10 cellular contexts compared by ENCODE assay signal in the genomic region with DNA sequence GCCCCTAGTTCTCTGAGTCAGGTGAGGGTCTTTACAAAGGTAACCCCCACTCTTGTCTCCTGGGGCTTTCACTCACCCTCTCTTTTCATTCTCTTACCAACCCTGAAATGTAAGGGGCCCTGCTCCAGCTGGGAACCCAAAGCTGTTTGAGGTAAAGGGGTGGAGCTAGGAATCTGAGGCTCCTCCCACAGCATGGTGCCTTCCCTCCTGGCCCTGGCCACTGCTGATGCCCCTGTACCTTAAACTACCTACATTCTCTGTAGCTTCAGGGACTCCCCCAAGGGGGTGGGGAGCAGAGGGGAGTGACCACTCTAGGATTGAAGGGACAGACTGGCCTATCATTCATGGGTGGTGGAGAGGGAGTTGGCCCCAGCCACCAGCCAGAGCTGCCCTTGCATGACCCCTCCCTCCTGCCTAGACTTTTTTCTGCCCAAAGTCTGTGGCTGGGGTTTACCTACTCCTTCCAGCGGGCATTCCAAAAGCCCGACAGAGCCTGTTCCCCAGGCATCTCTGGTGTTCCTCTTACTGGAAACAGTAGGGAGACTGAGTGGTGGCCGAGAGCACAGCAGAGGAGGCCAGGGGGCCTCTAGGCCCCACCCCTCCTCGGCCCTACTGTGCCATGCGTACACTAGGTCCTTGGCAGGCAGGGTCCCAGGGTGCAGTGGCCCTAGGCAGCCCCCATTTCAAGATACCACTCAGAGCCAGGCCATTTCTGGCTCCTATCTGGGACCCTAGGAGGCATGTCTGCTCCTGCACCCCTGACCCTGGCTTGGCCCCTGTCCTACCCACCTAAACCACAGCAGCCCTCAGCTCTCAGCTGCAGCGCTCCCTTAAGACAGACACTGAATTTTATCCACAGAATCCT. TPM values are rescaled to one million over a fixed set of nuclear protein-coding genes. Genes with fewer than 3 reads are reported as not detected.
DNase-seq lines count a peak whose midpoint lies in the region; ATAC-seq, FAIRE-seq and TF ChIP-seq lines count a peak whose summit lies in the region.
"Had no signal": no experiment of that assay in that cellular context is flagged by ENCODE, and none has a peak within 500 bp of the region (broad histone marks: within the 10 kb centered on the region; RNA-seq: fewer than 3 reads in every experiment).

No MANE protein-coding gene starts in this region.

- BruUV-seq in K562 (replicated peaks; lab: Mats Ljungman, UMichigan) = no TSS peak

- no peak overlapping the region for H3K23ac ChIP-seq in H9 (ENCODE audit: insufficient read length, low read depth, low read length)

- TF ChIP-seq CTCF in H9 (conservative IDR thresholded peaks at IDR 0.05) (no peak), K562 (IDR thresholded peaks at IDR 0.05 in 2 of 3, conservative IDR thresholded peaks at IDR 0.05 in 1 of 3; ENCODE audit: insufficient read depth in 2 of 3, low read depth in 1 of 3, low read length in 3 of 3) (no peak), neural crest cell (conservative IDR thresholded peaks at IDR 0.05) (no peak), omental fat pad (IDR thresholded peaks at IDR 0.05) (no peak), uterus (IDR thresholded peaks at IDR 0.05) (no peak)

- H3K79me2 ChIP-seq in H9 (ENCODE audit: insufficient read depth, low read length) = no peaks in the 10 kb centered on the region
- no peaks in the 10 kb centered on the region for H3K79me2 ChIP-seq in K562 (ENCODE audit: control insufficient read depth, insufficient read depth, low read length)

- intact Hi-C loops in CD4-positive, alpha-beta memory T cell (cut with micrococcal nuclease) = loop anchor here (1.0 kb wide), 2 partner anchors 10 to 43 kb away; a partner anchor contains a TSS
- intact Hi-C loops in K562 (cut with micrococcal nuclease) (loop anchor here (1.0 kb wide), 1 partner anchor 43 kb away; no protein-coding TSS in a partner anchor), uterus (cut with DNase I; ENCODE audit: low total_unique reads) (no loop called here)

- H3K9ac ChIP-seq in H9 (ENCODE audit: extremely low read depth, insufficient read length, low read length) (no peak overlapping the region), K562 (ENCODE audit: insufficient read depth in 1 of 2, low read depth in 2 of 2, low read length in 2 of 2) (peak overlapping the region in 1 of 2 experiments; percentile 65; a peak in 2 of 4 replicates)

- H3K27me3 ChIP-seq in CD4-positive, alpha-beta memory T cell (ENCODE audit: insufficient read depth, low read length) = no peaks in the 10 kb centered on the region
- H3K27me3 ChIP-seq in H9 (ENCODE audit: insufficient read depth, low read length) = no peaks in the 10 kb centered on the region
- H3K27me3 ChIP-seq in K562 (ENCODE audit: control insufficient read depth in 2 of 2, insufficient read depth in 2 of 2, low read length in 2 of 2) = no peaks in the 10 kb centered on the region
- no peaks in the 10 kb centered on the region for H3K27me3 ChIP-seq in uterus
- H3K27me3 ChIP-seq: adrenal gland had no signal

- TF ChIP-seq POLR2A in K562 (conservative IDR thresholded peaks at IDR 0.05) = no peak
- no peak for TF ChIP-seq POLR2A in uterus (IDR thresholded peaks at IDR 0.05)

- H3K4me1 ChIP-seq in CD4-positive, alpha-beta memory T cell (ENCODE audit: insufficient read depth, low read length) = peaks cover 17% of the 10 kb centered on the region
- peaks cover 13% of the 10 kb centered on the region; the same call in 1 of the 2 replicates for H3K4me1 ChIP-seq in H9 (ENCODE audit: insufficient read depth, low read length)
- H3K4me1 ChIP-seq in K562 (replicated peaks in 1 of 2; ENCODE audit: control insufficient read depth in 2 of 2, insufficient read depth in 2 of 2, low read length in 2 of 2) = peaks cover 21 to 48% of the 10 kb centered on the region in 2 experiments
- peaks cover 0 to 9% of the 10 kb centered on the region in 2 donors for H3K4me1 ChIP-seq in uterus

- H3K9me1 ChIP-seq in K562 (ENCODE audit: control insufficient read depth, insufficient read depth, low read length) = no peaks in the 10 kb centered on the region

- peak; percentile 46 for FAIRE-seq in K562 (lab: Jason Lieb, UNC)

- H3K27me3 Mint-ChIP-seq in CD4-positive, alpha-beta memory T cell = no peaks in the 10 kb centered on the region
- H3K27me3 Mint-ChIP-seq in H9 (ENCODE audit: low read depth) (peaks cover 10% of the 10 kb centered on the region), neural crest cell (ENCODE audit: low read depth) (peaks cover 2% of the 10 kb centered on the region)
- H3K27me3 Mint-ChIP-seq: T-cell had no signal

- peak overlapping the region in 3 of 8 donors; percentile 34 to 69 (median 59) for H3K4me3 Mint-ChIP-seq in CD4-positive, alpha-beta memory T cell
- H3K4me3 Mint-ChIP-seq in H9 (peak overlapping the region in 1 of 2 experiments; percentile 63; a peak in 2 of 5 replicates), neural crest cell (peak overlapping the region; percentile 80)
- H3K4me3 Mint-ChIP-seq: dendritic cell treated with granulocyte-macrophage colony-stimulating factor and Interleukin-4, amounts not matched to agents 40 ng/mL and 50 ng/mL, for 4 days had no signal

- H2BK12ac ChIP-seq in H9 (ENCODE audit: insufficient read length, low read depth, low read length) = no peak overlapping the region

- no peak overlapping the region for H4K91ac ChIP-seq in H9 (ENCODE audit: insufficient read length, low read depth, low read length)

- no peak overlapping the region for H4K8ac ChIP-seq in H9 (replicated peaks; ENCODE audit: insufficient read length, low read depth, low read length)

- CTCF ChIA-PET in CD4-positive, alpha-beta memory T cell (lab: Charles Lee; ENCODE audit: partially characterized antibody) = interaction anchor here (0.8 to 1.0 kb wide), 2 partner anchors 40 to 43 kb away, joined by 4 to 7 read pairs; no protein-coding TSS in a partner anchor
- CTCF ChIA-PET in K562 (lab: Yijun Ruan, JAX; ENCODE audit: low intra/inter-chr PET ratio) = interaction anchor here (2.0 kb wide), 1 partner anchor 43 kb away, joined by 21 read pairs; no protein-coding TSS in a partner anchor

- no peak overlapping the region for H4K5ac ChIP-seq in H9 (ENCODE audit: insufficient read length, low read depth, low read length)

- no peak overlapping the region for H3K4me3 ChIP-seq in CD4-positive, alpha-beta memory T cell (ENCODE audit: low read length in 2 of 2)
- no peak overlapping the region for H3K4me3 ChIP-seq in K562
- H3K4me3 ChIP-seq in uterus = no peak overlapping the region
- H3K4me3 ChIP-seq: adrenal gland had no signal

- ATAC-seq in K562 (peak; percentile 15), omental fat pad (ENCODE audit: low FRiP score) (no peak)

- H3K56ac ChIP-seq in H9 (ENCODE audit: insufficient read length, low read depth, low read length) = no peak overlapping the region

- no peak overlapping the region for H2BK120ac ChIP-seq in H9 (ENCODE audit: low read depth, low read length, poor library complexity, severe bottlenecking)

- H2BK20ac ChIP-seq in H9 (ENCODE audit: low read depth, low read length, poor library complexity, severe bottlenecking) = no peak overlapping the region

- H3K9me3 ChIP-seq in CD4-positive, alpha-beta memory T cell (ENCODE audit: control insufficient read depth in 1 of 2, low read length in 2 of 2) = no peaks in the 10 kb centered on the region
- H3K9me3 ChIP-seq in H9 (ENCODE audit: control insufficient read depth, low read depth, low read length) (no peaks in the 10 kb centered on the region), K562 (replicated peaks; ENCODE audit: control insufficient read depth, insufficient read depth, low read depth, low read length) (no peaks in the 10 kb centered on the region), uterus (no peaks in the 10 kb centered on the region)
- H3K9me3 ChIP-seq: adrenal gland had no signal

- no peak overlapping the region for H3T11ph ChIP-seq in H9 (ENCODE audit: low read length)

- POLR2A ChIA-PET in CD4-positive, alpha-beta memory T cell (lab: Charles Lee; ENCODE audit: partially characterized antibody) = interaction anchor here (0.7 to 1.1 kb wide), 3 partner anchors 14 to 30 kb away, joined by 3 to 4 read pairs (median 3); a partner anchor contains a TSS
- POLR2A ChIA-PET in K562 (lab: Yijun Ruan, JAX) = interaction anchor here (1.0 kb wide), 1 partner anchor 9 kb away, joined by 3 read pairs; no protein-coding TSS in a partner anchor

- peaks cover 4 to 7% of the 10 kb centered on the region in 2 donors for H3K36me3 Mint-ChIP-seq in CD4-positive, alpha-beta memory T cell
- peaks cover 5 to 12% (median 8%) of the 10 kb centered on the region in 3 experiments for H3K36me3 Mint-ChIP-seq in H9 (ENCODE audit: insufficient read depth in 1 of 3, low read depth in 3 of 3)
- no peaks in the 10 kb centered on the region for H3K36me3 Mint-ChIP-seq in neural crest cell (ENCODE audit: low read depth)

- H3K27ac ChIP-seq in CD4-positive, alpha-beta memory T cell (ENCODE audit: low read depth, low read length) = no peak overlapping the region
- H3K27ac ChIP-seq in H9 (ENCODE audit: insufficient read length, low read depth, low read length) = no peak overlapping the region
- no peak overlapping the region for H3K27ac ChIP-seq in K562 (ENCODE audit: extremely low read depth, low read depth, low read length)
- peak overlapping the region in 1 of 2 donors; percentile 22 for H3K27ac ChIP-seq in uterus

- no peak overlapping the region for H3K14ac ChIP-seq in H9 (ENCODE audit: insufficient read depth, low read length)

- DNase-seq in CD4-positive, alpha-beta memory T cell = no peak
- peak; percentile 62 for DNase-seq in H9
- DNase-seq in K562 (ENCODE audit: extremely low read depth in 1 of 4, low spot score in 3 of 4) = peak in 1 of 4 experiments; percentile 38
- no peak for DNase-seq in neural crest cell (ENCODE audit: low read depth, low spot score)
- DNase-seq in T1000 (lab: John Stamatoyannopoulos, UW) = no peak
- DNase-seq in omental fat pad (ENCODE audit: low spot score) = no peak
- DNase-seq in uterus = no peak

- peak overlapping the region in 5 of 7 donors; percentile 46 to 83 (median 70) for H3K27ac Mint-ChIP-seq in CD4-positive, alpha-beta memory T cell
- H3K27ac Mint-ChIP-seq in H9 = peak overlapping the region in 1 of 3 experiments; percentile 54; a peak in 1 of 7 replicates
- no peak overlapping the region for H3K27ac Mint-ChIP-seq in neural crest cell (ENCODE audit: unreplicated experiment)
- H3K27ac Mint-ChIP-seq: dendritic cell treated with granulocyte-macrophage colony-stimulating factor and Interleukin-4, amounts not matched to agents 40 ng/mL and 50 ng/mL, for 4 days had no signal

- H3K23me2 ChIP-seq in H9 (ENCODE audit: insufficient read length, low read depth, low read length, poor library complexity, severe bottlenecking) = peaks cover 8% of the 10 kb centered on the region

- TF ChIP-seq EP300 in K562 (IDR thresholded peaks at IDR 0.05; ENCODE audit: low read length) = no peak

- TF ChIP-seq RAD21 in K562 (CRISPR knock-in tag; conservative IDR thresholded peaks at IDR 0.05 in 1 of 2, IDR thresholded peaks at IDR 0.05 in 1 of 2) = no peak

- no peaks in the 10 kb centered on the region for H3K79me1 ChIP-seq in H9 (ENCODE audit: insufficient read depth, low read depth, low read length, poor library complexity, severe bottlenecking)

- no CpG with 5 or more reads among the region's 6 CpGs for WGBS in H9 (ENCODE audit: extremely low coverage, insufficient read length, low lambda C conversion rate)
- WGBS in K562 (ENCODE audit: insufficient coverage, low coverage, missing lambda C conversion rate) = 65% methylated on average over 6 of the region's 6 CpGs

- H2AFZ ChIP-seq in H9 (ENCODE audit: low read length) (no peak overlapping the region), K562 (ENCODE audit: low read depth, low read length) (no peak overlapping the region)

- H3K4ac ChIP-seq in H9 (ENCODE audit: low read depth, low read length) = no peak overlapping the region

- H3K36me3 ChIP-seq in CD4-positive, alpha-beta memory T cell (ENCODE audit: insufficient read depth, low read length) = peaks cover 4% of the 10 kb centered on the region
- peaks cover 23% of the 10 kb centered on the region; the same call in 1 of the 3 replicates for H3K36me3 ChIP-seq in K562 (ENCODE audit: control insufficient read depth, insufficient read depth, low read length)
- H3K36me3 ChIP-seq in uterus = no peaks in the 10 kb centered on the region

- H3K18ac ChIP-seq in H9 (ENCODE audit: insufficient read length, low read depth, low read length) = no peak overlapping the region

- in situ Hi-C loops in K562 (cut with MboI) = loop anchor here (5.0 kb wide), 1 partner anchor 41 kb away; no protein-coding TSS in a partner anchor

- no peak overlapping the region for H2BK5ac ChIP-seq in H9 (ENCODE audit: insufficient read length, low read length)

- peaks cover 7 to 12% (median 10%) of the 10 kb centered on the region in 4 donors for H3K4me1 Mint-ChIP-seq in CD4-positive, alpha-beta memory T cell
- H3K4me1 Mint-ChIP-seq in H9 (peaks cover 34 to 59% of the 10 kb centered on the region in 2 experiments), neural crest cell (peaks cover 28% of the 10 kb centered on the region)

- no peak overlapping the region for H2BK15ac ChIP-seq in H9 (ENCODE audit: low read depth, low read length)

- no peak overlapping the region for H3K4me2 ChIP-seq in H9 (ENCODE audit: insufficient read depth, insufficient read length, low read length)
- peak overlapping the region; percentile 64 for H3K4me2 ChIP-seq in K562 (ENCODE audit: insufficient read depth, low read length)

- no peak overlapping the region for H2AK5ac ChIP-seq in H9 (ENCODE audit: insufficient read length, low read length)

- no peaks in the 10 kb centered on the region for H4K20me1 ChIP-seq in H9 (ENCODE audit: control insufficient read depth, insufficient read depth, insufficient read length)
- H4K20me1 ChIP-seq in K562 (replicated peaks; ENCODE audit: control insufficient read depth, insufficient read depth, low read length) = no peaks in the 10 kb centered on the region

- H3K9me3 Mint-ChIP-seq in CD4-positive, alpha-beta memory T cell = no peaks in the 10 kb centered on the region
- H3K9me3 Mint-ChIP-seq in H9 = no peaks in the 10 kb centered on the region
- H3K9me3 Mint-ChIP-seq in neural crest cell = no peaks in the 10 kb centered on the region
- H3K9me3 Mint-ChIP-seq: dendritic cell treated with granulocyte-macrophage colony-stimulating factor and Interleukin-4, amounts not matched to agents 40 ng/mL and 50 ng/mL, for 4 days; T-cell had no signal

RNA-seq across cellular contexts. Expression of a gene that starts 9.5 kb away (rescaled TPM):
- total RNA-seq in CD4-positive, alpha-beta memory T cell = 1 to 10 TPM; 2.8 to 3.0 TPM
- polyA plus RNA-seq in CD4-positive, alpha-beta memory T cell = 1 to 10 TPM; 1.7 to 2.7 TPM
- 13.1 and 13.2 TPM in 2 replicates for total RNA-seq in H9 (2021)
- 3.9 and 13.2 TPM in 2 replicates for total RNA-seq in K562 (2011; cell fraction: chromatin; rRNA removed; ENCODE audit: low replicate concordance)
- 9.2 and 12.2 TPM in 2 replicates for total RNA-seq in K562 (2011; cell fraction: nucleolus; rRNA removed)
- total RNA-seq in K562 (2011; cell fraction: nucleoplasm; rRNA removed) = 6.3 and 7.6 TPM in 2 replicates
- total RNA-seq in K562 (2014; rRNA removed) = 14.4 and 18.9 TPM in 2 replicates
- total RNA-seq in K562 (2014; rRNA removed; fragmentation: Illumina TruSeq; extraction: Trizol) = 2.3 and 3.2 TPM in 2 replicates
- total RNA-seq in K562 (2015; rRNA removed; fragmentation: Illumina TruSeq; extraction: Trizol) = 8.3 and 9.3 TPM in 2 replicates
- total RNA-seq in K562 (2021) = 11.0 and 11.4 TPM in 2 replicates
- polyA plus RNA-seq in K562 (2011; rRNA removed) = 10.8 and 11.3 TPM in 2 replicates
- polyA plus RNA-seq in K562 (2011; cell fraction: cytosol; rRNA removed) = 14.0 and 19.6 TPM in 2 replicates
- polyA plus RNA-seq in K562 (2011; cell fraction: nucleus; rRNA removed) = 23.7 and 31.1 TPM in 2 replicates
- polyA plus RNA-seq in K562 (2012) = 10.2 and 13.2 TPM in 2 replicates
- 6.5 and 9.5 TPM in 2 replicates for polyA plus RNA-seq in K562 (2014; fragmentation: Illumina TruSeq; extraction: Trizol)
- polyA plus RNA-seq in K562 (2014; fragmentation: Nextera tagmentation; extraction: Ambion mirVana) = under 1 TPM; 0.10 TPM
- polyA plus RNA-seq in K562 (2014; rRNA removed) = 12.4 and 16.4 TPM in 2 replicates
- polyA minus RNA-seq in K562 (2011; rRNA and poly(A)+ RNA removed) = 3.6 and 5.5 TPM in 2 replicates
- 5.9 and 6.1 TPM in 2 replicates for polyA minus RNA-seq in K562 (2011; cell fraction: cytosol; rRNA and poly(A)+ RNA removed)
- polyA minus RNA-seq in K562 (2011; cell fraction: nucleus; rRNA and poly(A)+ RNA removed) = 5.2 and 5.3 TPM in 2 replicates
- 20.4 and 22.7 TPM in 2 replicates for total RNA-seq in neural crest cell
- 10 to 100 TPM in 3 of 4 donors, 1 to 10 TPM in 1; 5.9 to 36.3 (median 12.9) TPM for total RNA-seq in omental fat pad
- 10 to 100 TPM in 3 of 4 donors, 1 to 10 TPM in 1; 1.8 to 31.6 (median 24.5) TPM for total RNA-seq in uterus

RNA-seq across cellular contexts. Expression of a gene that starts 14.3 kb away (rescaled TPM):
- 10 to 100 TPM; 71.4 to 78.1 TPM for total RNA-seq in CD4-positive, alpha-beta memory T cell
- polyA plus RNA-seq in CD4-positive, alpha-beta memory T cell = 10 to 100 TPM; 35.7 to 58.3 TPM
- total RNA-seq in H9 (2021) (85.6 and 86.0 TPM in 2 replicates), K562 (2014; rRNA removed) (131 and 139 TPM in 2 replicates), K562 (2014; rRNA removed; fragmentation: Illumina TruSeq; extraction: Trizol) (89.3 and 90.1 TPM in 2 replicates), K562 (2015; rRNA removed; fragmentation: Illumina TruSeq; extraction: Trizol) (92.3 and 93.9 TPM in 2 replicates), K562 (2021) (77.2 and 84.5 TPM in 2 replicates), neural crest cell (74.0 and 77.5 TPM in 2 replicates), omental fat pad (10 to 100 TPM; 82.4 to 89.4 (median 85.4) TPM), uterus (100 to 1,000 TPM in 2 of 4 donors, 10 to 100 TPM in 2; 64.3 to 460 (median 104) TPM)
- 125 and 216 TPM in 2 replicates for total RNA-seq in K562 (2011; cell fraction: chromatin; rRNA removed; ENCODE audit: low replicate concordance)
- total RNA-seq in K562 (2011; cell fraction: nucleolus; rRNA removed) = 143 and 160 TPM in 2 replicates
- 131 and 142 TPM in 2 replicates for total RNA-seq in K562 (2011; cell fraction: nucleoplasm; rRNA removed)
- polyA plus RNA-seq in K562 (2011; rRNA removed) (163 and 170 TPM in 2 replicates), K562 (2014; fragmentation: Illumina TruSeq; extraction: Trizol) (107 and 131 TPM in 2 replicates), K562 (2014; fragmentation: Nextera tagmentation; extraction: Ambion mirVana) (10 to 100 TPM; 70.3 to 87.4 TPM), K562 (2014; rRNA removed) (97.5 and 108 TPM in 2 replicates)
- polyA plus RNA-seq in K562 (2011; cell fraction: cytosol; rRNA removed) = 234 and 242 TPM in 2 replicates
- polyA plus RNA-seq in K562 (2011; cell fraction: nucleus; rRNA removed) = 143 and 206 TPM in 2 replicates
- 79.8 and 97.9 TPM in 2 replicates for polyA plus RNA-seq in K562 (2012)
- polyA minus RNA-seq in K562 (2011; rRNA and poly(A)+ RNA removed) = 176 and 218 TPM in 2 replicates
- polyA minus RNA-seq in K562 (2011; cell fraction: cytosol; rRNA and poly(A)+ RNA removed) = 109 TPM in 2 replicates
- polyA minus RNA-seq in K562 (2011; cell fraction: nucleus; rRNA and poly(A)+ RNA removed) = 69.1 and 102 TPM in 2 replicates

RNA-seq across cellular contexts. Expression of a gene that starts 29.5 kb away (rescaled TPM):
- 10 to 100 TPM; 35.3 to 37.7 TPM for total RNA-seq in CD4-positive, alpha-beta memory T cell
- polyA plus RNA-seq in CD4-positive, alpha-beta memory T cell = 10 to 100 TPM; 26.8 to 27.9 TPM
- total RNA-seq in H9 (2021) = 31.7 and 32.9 TPM in 2 replicates
- 89.8 and 122 TPM in 2 replicates for total RNA-seq in K562 (2011; cell fraction: chromatin; rRNA removed; ENCODE audit: low replicate concordance)
- total RNA-seq in K562 (2011; cell fraction: nucleolus; rRNA removed) = 76.9 and 77.6 TPM in 2 replicates
- 91.4 and 128 TPM in 2 replicates for total RNA-seq in K562 (2011; cell fraction: nucleoplasm; rRNA removed)
- total RNA-seq in K562 (2014; rRNA removed) = 74.4 and 98.2 TPM in 2 replicates
- total RNA-seq in K562 (2014; rRNA removed; fragmentation: Illumina TruSeq; extraction: Trizol) = 62.5 and 65.5 TPM in 2 replicates
- total RNA-seq in K562 (2015; rRNA removed; fragmentation: Illumina TruSeq; extraction: Trizol) = 68.9 and 71.4 TPM in 2 replicates
- 63.3 and 63.7 TPM in 2 replicates for total RNA-seq in K562 (2021)
- 139 and 143 TPM in 2 replicates for polyA plus RNA-seq in K562 (2011; rRNA removed)
- polyA plus RNA-seq in K562 (2011; cell fraction: cytosol; rRNA removed) = 148 and 155 TPM in 2 replicates
- 246 and 249 TPM in 2 replicates for polyA plus RNA-seq in K562 (2011; cell fraction: nucleus; rRNA removed)
- 62.1 and 66.0 TPM in 2 replicates for polyA plus RNA-seq in K562 (2012)
- 92.0 and 110 TPM in 2 replicates for polyA plus RNA-seq in K562 (2014; fragmentation: Illumina TruSeq; extraction: Trizol)
- 10 to 100 TPM; 35.0 to 55.2 TPM for polyA plus RNA-seq in K562 (2014; fragmentation: Nextera tagmentation; extraction: Ambion mirVana)
- polyA plus RNA-seq in K562 (2014; rRNA removed) = 84.2 and 102 TPM in 2 replicates
- polyA minus RNA-seq in K562 (2011; rRNA and poly(A)+ RNA removed) = 93.4 and 108 TPM in 2 replicates
- 34.5 and 39.3 TPM in 2 replicates for polyA minus RNA-seq in K562 (2011; cell fraction: cytosol; rRNA and poly(A)+ RNA removed)
- polyA minus RNA-seq in K562 (2011; cell fraction: nucleus; rRNA and poly(A)+ RNA removed) = 46.4 and 57.6 TPM in 2 replicates
- total RNA-seq in neural crest cell = 41.7 and 46.8 TPM in 2 replicates
- total RNA-seq in omental fat pad = 10 to 100 TPM; 30.6 to 60.5 (median 44.7) TPM
- total RNA-seq in uterus = 10 to 100 TPM; 11.5 to 39.1 (median 23.6) TPM

RNA-seq across cellular contexts. Expression of a gene that starts 29.6 kb away (rescaled TPM):
- 10 to 100 TPM; 28.1 to 28.5 TPM for total RNA-seq in CD4-positive, alpha-beta memory T cell
- 10 to 100 TPM; 45.6 to 65.3 TPM for polyA plus RNA-seq in CD4-positive, alpha-beta memory T cell
- total RNA-seq in H9 (2021) (82.8 and 85.3 TPM in 2 replicates), K562 (2014; rRNA removed) (79.2 and 100 TPM in 2 replicates), K562 (2014; rRNA removed; fragmentation: Illumina TruSeq; extraction: Trizol) (78.2 and 83.6 TPM in 2 replicates), K562 (2015; rRNA removed; fragmentation: Illumina TruSeq; extraction: Trizol) (71.8 and 74.6 TPM in 2 replicates), K562 (2021) (95.7 and 102 TPM in 2 replicates), neural crest cell (97.2 and 103 TPM in 2 replicates), omental fat pad (10 to 100 TPM; 26.4 to 37.2 (median 32.4) TPM), uterus (10 to 100 TPM in 3 of 4 donors, 1 to 10 TPM in 1; 9.7 to 49.0 (median 26.7) TPM)
- 76.1 and 94.2 TPM in 2 replicates for total RNA-seq in K562 (2011; cell fraction: chromatin; rRNA removed; ENCODE audit: low replicate concordance)
- 47.2 and 48.7 TPM in 2 replicates for total RNA-seq in K562 (2011; cell fraction: nucleolus; rRNA removed)
- total RNA-seq in K562 (2011; cell fraction: nucleoplasm; rRNA removed) = 57.9 and 64.7 TPM in 2 replicates
- polyA plus RNA-seq in K562 (2011; rRNA removed) (98.1 and 104 TPM in 2 replicates), K562 (2014; fragmentation: Illumina TruSeq; extraction: Trizol) (85.8 and 87.4 TPM in 2 replicates), K562 (2014; fragmentation: Nextera tagmentation; extraction: Ambion mirVana) (100 to 1,000 TPM; 256 to 263 TPM), K562 (2014; rRNA removed) (68.3 and 72.8 TPM in 2 replicates)
- polyA plus RNA-seq in K562 (2011; cell fraction: cytosol; rRNA removed) = 79.8 and 91.8 TPM in 2 replicates
- 64.2 and 65.5 TPM in 2 replicates for polyA plus RNA-seq in K562 (2011; cell fraction: nucleus; rRNA removed)
- polyA plus RNA-seq in K562 (2012) = 59.6 and 73.4 TPM in 2 replicates
- polyA minus RNA-seq in K562 (2011; rRNA and poly(A)+ RNA removed) = 67.4 and 77.9 TPM in 2 replicates
- polyA minus RNA-seq in K562 (2011; cell fraction: cytosol; rRNA and poly(A)+ RNA removed) = 23.9 and 35.3 TPM in 2 replicates
- polyA minus RNA-seq in K562 (2011; cell fraction: nucleus; rRNA and poly(A)+ RNA removed) = 14.1 and 24.7 TPM in 2 replicates

RNA-seq across cellular contexts. Expression of a gene that starts 59.6 kb away (rescaled TPM):
- total RNA-seq in CD4-positive, alpha-beta memory T cell = 1 to 10 TPM; 4.7 to 5.4 TPM
- 1 to 10 TPM; 1.2 to 9.9 TPM for polyA plus RNA-seq in CD4-positive, alpha-beta memory T cell
- 6.6 and 8.2 TPM in 2 replicates for total RNA-seq in H9 (2021)
- total RNA-seq in K562 (2011; cell fraction: chromatin; rRNA removed; ENCODE audit: low replicate concordance) = 0.26 and 1.1 TPM in 2 replicates
- total RNA-seq in K562 (2011; cell fraction: nucleolus; rRNA removed) = 0.92 and 1.3 TPM in 2 replicates
- 0.51 and 0.84 TPM in 2 replicates for total RNA-seq in K562 (2011; cell fraction: nucleoplasm; rRNA removed)
- 3.8 and 4.9 TPM in 2 replicates for total RNA-seq in K562 (2014; rRNA removed)
- 0.16 and 0.58 TPM in 2 replicates for total RNA-seq in K562 (2014; rRNA removed; fragmentation: Illumina TruSeq; extraction: Trizol)
- total RNA-seq in K562 (2015; rRNA removed; fragmentation: Illumina TruSeq; extraction: Trizol) = 1.4 and 2.1 TPM in 2 replicates
- 2.7 and 3.0 TPM in 2 replicates for total RNA-seq in K562 (2021)
- polyA plus RNA-seq in K562 (2011; rRNA removed) = 2.2 and 2.4 TPM in 2 replicates
- polyA plus RNA-seq in K562 (2011; cell fraction: cytosol; rRNA removed) = 2.6 and 6.6 TPM in 2 replicates
- 1.3 and 2.1 TPM in 2 replicates for polyA plus RNA-seq in K562 (2011; cell fraction: nucleus; rRNA removed)
- 2.3 and 2.8 TPM in 2 replicates for polyA plus RNA-seq in K562 (2012)
- polyA plus RNA-seq in K562 (2014; fragmentation: Illumina TruSeq; extraction: Trizol) = 0.85 and 1.4 TPM in 2 replicates
- under 1 TPM; 0.03 to 0.11 TPM for polyA plus RNA-seq in K562 (2014; fragmentation: Nextera tagmentation; extraction: Ambion mirVana)
- 2.0 and 4.9 TPM in 2 replicates for polyA plus RNA-seq in K562 (2014; rRNA removed)
- 0.45 and 1.4 TPM in 2 replicates for polyA minus RNA-seq in K562 (2011; rRNA and poly(A)+ RNA removed)
- polyA minus RNA-seq in K562 (2011; cell fraction: cytosol; rRNA and poly(A)+ RNA removed) = 1.4 and 1.6 TPM in 2 replicates
- polyA minus RNA-seq in K562 (2011; cell fraction: nucleus; rRNA and poly(A)+ RNA removed) = 0.67 and 1.1 TPM in 2 replicates
- total RNA-seq in neural crest cell = 6.4 and 8.6 TPM in 2 replicates
- 1 to 10 TPM; 3.5 to 9.8 (median 7.8) TPM for total RNA-seq in omental fat pad
- 10 to 100 TPM in 3 of 4 donors, 1 to 10 TPM in 1; 8.7 to 23.6 (median 22.0) TPM for total RNA-seq in uterus
